11 cellular contexts compared by ENCODE assay signal in genomic region chr13:96993660-96994029, GRCh38. TPM values are rescaled to one million over a fixed set of nuclear protein-coding genes. Genes with fewer than 3 reads are reported as not detected.
DNase-seq lines count a peak whose midpoint lies in the region; ATAC-seq and TF ChIP-seq lines count a peak whose summit lies in the region.
"Had no signal": no experiment of that assay in that cellular context is flagged by ENCODE, and none has a peak within 500 bp of the region (broad histone marks: within the 10 kb centered on the region; RNA-seq: fewer than 3 reads in every experiment).

No MANE protein-coding gene starts in this region.

- no TSS peak for BruUV-seq in PC-9 (replicated peaks; lab: Mats Ljungman, UMichigan)

- no peak overlapping the region for H3K27ac Mint-ChIP-seq in mesothelial cell of epicardium

- H3F3A ChIP-seq in PC-9 (ENCODE audit: insufficient read depth, low read depth), result no peaks in the 10 kb centered on the region

- no peaks in the 10 kb centered on the region for H3K79me2 ChIP-seq in PC-9 (ENCODE audit: low read depth)

- H3K27ac ChIP-seq in PC-9 (no peak overlapping the region), thoracic aorta (no peak overlapping the region)

- POLR2A ChIA-PET in PC-9 (lab: Charles Lee; ENCODE audit: unreplicated experiment), result no interaction called here

- H3K9ac ChIP-seq in endocrine pancreas (ENCODE audit: control insufficient read depth, insufficient read depth, low read length), result peak overlapping the region; percentile 60

- H3K4me2 ChIP-seq in PC-9, result peak overlapping the region; percentile 55

- CTCF ChIA-PET in PC-9 (lab: Charles Lee), result no interaction called here

- peaks cover 6% of the 10 kb centered on the region for H3K9me3 Mint-ChIP-seq in mesothelial cell of epicardium

- intact Hi-C loops in PC-9 (cut with micrococcal nuclease; ENCODE audit: unreplicated experiment), result no loop called here

- no peaks in the 10 kb centered on the region for H3K36me3 ChIP-seq in PC-9 (ENCODE audit: low read depth)
- no peaks in the 10 kb centered on the region for H3K36me3 ChIP-seq in endocrine pancreas (ENCODE audit: control insufficient read depth, insufficient read depth, low read length)
- no peaks in the 10 kb centered on the region for H3K36me3 ChIP-seq in thoracic aorta

- H3K4me3 ChIP-seq in PC-9, result peak overlapping the region; percentile 37; the same call in 1 of the 2 replicates
- peak overlapping the region; percentile 65 for H3K4me3 ChIP-seq in endocrine pancreas (ENCODE audit: control insufficient read depth, insufficient read depth, low read length)
- H3K4me3 ChIP-seq in thoracic aorta, result peak overlapping the region; percentile 65

- no peak for TF ChIP-seq CTCF in PC-9 (conservative IDR thresholded peaks at IDR 0.05)
- no peak for TF ChIP-seq CTCF in mesothelial cell of epicardium (IDR thresholded peaks at IDR 0.05; ENCODE audit: unreplicated experiment)
- TF ChIP-seq CTCF in thoracic aorta (IDR thresholded peaks at IDR 0.05), result no peak

- H3K9me3 ChIP-seq in PC-9 (ENCODE audit: insufficient read depth, low read depth) (no peaks in the 10 kb centered on the region), endocrine pancreas (ENCODE audit: control insufficient read depth, low read length) (no peaks in the 10 kb centered on the region), thoracic aorta (no peaks in the 10 kb centered on the region)

- H3K4me3 Mint-ChIP-seq in mesothelial cell of epicardium, result peak overlapping the region; percentile 69

- H3K4me1 ChIP-seq in PC-9 (replicated peaks; ENCODE audit: insufficient read depth) (no peaks in the 10 kb centered on the region), endocrine pancreas (ENCODE audit: control insufficient read depth, insufficient read depth, low read length) (no peaks in the 10 kb centered on the region), thoracic aorta (ENCODE audit: control insufficient read depth in 1 of 2, low read depth in 2 of 2) (peaks cover 3 to 5% of the 10 kb centered on the region in 2 donors)

- peaks cover 55% of the 10 kb centered on the region for H3K27me3 Mint-ChIP-seq in mesothelial cell of epicardium (ENCODE audit: low read depth)

- H2AFZ ChIP-seq in PC-9, result no peak overlapping the region

- H3K36me3 Mint-ChIP-seq in mesothelial cell of epicardium, result no peaks in the 10 kb centered on the region

- no peak for ATAC-seq in thoracic aorta (ENCODE audit: insufficient number of reproducible peaks, low FRiP score, low read depth)
- ATAC-seq in GM21515 (IDR thresholded peaks at IDR 0.05; ENCODE audit: unreplicated experiment), result no peak
- ATAC-seq in GM19324 (IDR thresholded peaks at IDR 0.05; ENCODE audit: low FRiP score, unreplicated experiment), result no peak

- peaks cover 39% of the 10 kb centered on the region for H3K27me3 ChIP-seq in PC-9 (ENCODE audit: insufficient read depth, low read depth)
- H3K27me3 ChIP-seq in endocrine pancreas (ENCODE audit: control insufficient read depth, insufficient read depth, low read length), result no peaks in the 10 kb centered on the region
- no peaks in the 10 kb centered on the region for H3K27me3 ChIP-seq in thoracic aorta (replicated peaks; ENCODE audit: insufficient read depth)

- H3K4me1 Mint-ChIP-seq in mesothelial cell of epicardium, result peaks cover 15% of the 10 kb centered on the region

- H4K20me1 ChIP-seq in PC-9 (ENCODE audit: insufficient read depth), result no peaks in the 10 kb centered on the region; the same call in 1 of the 2 replicates

- no peak for DNase-seq in PC-9
- DNase-seq in mesothelial cell of epicardium (ENCODE audit: low spot score in 2 of 2, unreplicated experiment in 2 of 2), result no peak
- DNase-seq in thoracic aorta (ENCODE audit: low spot score), result no peak
- DNase-seq in NCI-H345 treated with DMSO at 0.1 percent for 48 hours (lab: John Stamatoyannopoulos, UW; ENCODE audit: unreplicated experiment), result no peak
- DNase-seq: activated effector memory CD4-positive, alpha-beta T cell treated with Interleukin-2 at 50 U/mL for 16 hours; NCI-H2081 had no signal

- no peaks in the 10 kb centered on the region for H3K9me2 ChIP-seq in PC-9 (ENCODE audit: insufficient read depth)

RNA-seq across cellular contexts. Expression of gene OXGR1, which starts 0.6 kb away (rescaled TPM):
- total RNA-seq in PC-9 (2021) (not detected in 2 replicates), mesothelial cell of epicardium (0.18 to 0.38 TPM (median 0.35 TPM) in 3 replicates), thoracic aorta (not detected)
- total RNA-seq: glomerular endothelial cell; T-helper 1 cell treated with Interleukin-12 subunit alpha and Interleukin-12 subunit beta and Interleukin-4 antibody, amounts not matched to agents 30 ng/mL and 1 ng/mL, for 36 hours had no signal
